14 cellular contexts compared by ENCODE assay signal in the genomic region with DNA sequence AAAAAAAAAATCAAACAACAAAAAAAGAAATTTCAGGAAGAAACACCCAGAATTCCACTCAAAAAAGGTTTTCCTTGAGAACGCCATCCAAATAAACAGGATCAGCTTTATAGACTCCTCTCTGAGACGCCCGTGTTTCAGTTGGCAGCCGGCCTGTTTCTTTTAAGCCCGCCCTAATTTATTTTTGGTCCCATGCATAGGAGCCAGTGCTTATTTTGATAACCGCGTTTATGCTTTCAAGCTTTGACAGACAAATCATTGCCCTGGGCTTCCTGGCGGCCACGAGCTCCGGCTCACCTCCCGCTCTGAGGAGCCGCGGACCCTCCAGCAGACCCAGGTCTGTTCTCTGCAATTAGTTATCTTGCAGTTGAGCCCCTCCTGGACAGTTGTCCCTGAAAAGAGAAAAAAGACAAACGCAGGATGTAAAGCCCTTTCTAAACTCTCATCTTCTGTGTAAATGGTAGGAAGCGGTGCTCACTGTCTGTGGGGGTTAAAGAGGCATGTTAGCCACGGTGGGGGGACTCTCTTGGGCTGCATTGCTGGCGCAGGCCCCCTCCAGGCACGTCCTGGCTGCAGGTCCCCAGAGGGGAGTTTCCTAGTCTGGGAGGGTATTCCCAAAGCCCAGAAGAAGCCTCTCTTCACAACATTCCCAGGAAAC. TPM values are rescaled to one million over a fixed set of nuclear protein-coding genes. Genes with fewer than 3 reads are reported as not detected.
DNase-seq lines count a peak whose midpoint lies in the region; ATAC-seq and TF ChIP-seq lines count a peak whose summit lies in the region.
"Had no signal": no experiment of that assay in that cellular context is flagged by ENCODE, and none has a peak within 500 bp of the region (broad histone marks: within the 10 kb centered on the region; RNA-seq: fewer than 3 reads in every experiment).

No MANE protein-coding gene starts in this region.

- H3K9ac ChIP-seq in SK-N-SH = no peak overlapping the region

- H3K27ac ChIP-seq in HEK293 (ENCODE audit: extremely low read depth, low read depth, low read length) = peak overlapping the region; percentile 34; the same call in 1 of the 2 replicates
- H3K27ac ChIP-seq in SK-N-SH (ENCODE audit: low read depth in 2 of 2, low read length in 1 of 2) = no peak overlapping the region
- no peak overlapping the region for H3K27ac ChIP-seq in ovary
- H3K27ac ChIP-seq: SJSA1 had no signal

- H3K36me3 ChIP-seq in HEK293 (ENCODE audit: control insufficient read depth in 2 of 2, insufficient read depth in 1 of 2, low read length in 2 of 2) = no peaks in the 10 kb centered on the region
- no peaks in the 10 kb centered on the region for H3K36me3 ChIP-seq in SK-N-SH (replicated peaks in 1 of 2; ENCODE audit: control insufficient read depth in 1 of 2, insufficient read depth in 2 of 2, low read length in 1 of 2)
- no peaks in the 10 kb centered on the region for H3K36me3 ChIP-seq in ovary
- H3K36me3 ChIP-seq: SJSA1 had no signal

- H3K9me3 ChIP-seq in HEK293 (ENCODE audit: control insufficient read depth, insufficient read depth, low read depth, low read length) (no peaks in the 10 kb centered on the region), SK-N-SH (no peaks in the 10 kb centered on the region), ovary (no peaks in the 10 kb centered on the region)
- H3K9me3 ChIP-seq: SJSA1 had no signal

- TF ChIP-seq RAD21 in SK-N-SH (IDR thresholded peaks at IDR 0.05; ENCODE audit: low read length) = no peak

- no peak for ATAC-seq in HG03469 (IDR thresholded peaks at IDR 0.05; ENCODE audit: unreplicated experiment)

- no peaks in the 10 kb centered on the region for H3K79me2 ChIP-seq in SK-N-SH (ENCODE audit: insufficient read depth)

- intact Hi-C loops in ovary (cut with DNase I) = no loop called here

- no peak overlapping the region for H3K4me2 ChIP-seq in SK-N-SH

- no peaks in the 10 kb centered on the region for H3K9me2 ChIP-seq in SK-N-SH

- H3K4me1 ChIP-seq in HEK293 (ENCODE audit: control insufficient read depth, insufficient read depth, low read length) = peaks cover 5% of the 10 kb centered on the region
- peaks cover 4 to 11% of the 10 kb centered on the region in 2 experiments; a peak in 1 of 4 replicates for H3K4me1 ChIP-seq in SK-N-SH (ENCODE audit: control insufficient read depth in 1 of 2, insufficient read depth in 2 of 2, low read depth in 1 of 2, low read length in 1 of 2)
- H3K4me1 ChIP-seq in ovary (ENCODE audit: insufficient read depth) = no peaks in the 10 kb centered on the region
- H3K4me1 ChIP-seq: SJSA1 had no signal

- DNase-seq in COR-L47 (lab: John Stamatoyannopoulos, UW) = peak; percentile 82
- peak; percentile 64 for DNase-seq in SK-N-SH
- peak; percentile 51 for DNase-seq in left kidney (ENCODE audit: low read depth, low spot score)
- no peak for DNase-seq in activated T-cell treated with anti-CD3 and anti-CD28 coated beads for 4 hours
- DNase-seq in ovary = no peak
- DNase-seq in activated CD4-positive, alpha-beta T cell treated with anti-CD3 and anti-CD28 coated beads for 48 hours = no peak
- DNase-seq: dermis blood vessel endothelial cell; Kasumi-1; stimulated activated CD4-positive, alpha-beta T cell treated with anti-CD3 and anti-CD28 coated beads, Interleukin-15, amount 100 ng/mL, for 24 hours had no signal

- H2AFZ ChIP-seq in SK-N-SH (ENCODE audit: low read depth) = no peak overlapping the region

- TF ChIP-seq CTCF in HEK293 (tag by site-specific recombination; IDR thresholded peaks at IDR 0.05) = no peak
- TF ChIP-seq CTCF in SK-N-SH (IDR thresholded peaks at IDR 0.05) = no peak
- no peak for TF ChIP-seq CTCF in ovary (IDR thresholded peaks at IDR 0.05)

- POLR2A ChIA-PET in HEK293 (lab: Yijun Ruan, JAX) (interaction anchor here (0.7 to 0.8 kb wide), 2 partner anchors 13 to 18 kb away, joined by 3 read pairs; no protein-coding TSS in a partner anchor), SK-N-SH (lab: Yijun Ruan, JAX) (no interaction called here)

- 0 out of 2 replicates have a peak, but pooled peaks cover 6% of the 10 kb centered on the region for H4K20me1 ChIP-seq in SK-N-SH (ENCODE audit: insufficient read depth)

- CTCF ChIA-PET in HEK293 (lab: Yijun Ruan, JAX) = interaction anchor here (1.0 kb wide), 1 partner anchor 219 kb away, joined by 3 read pairs; no protein-coding TSS in a partner anchor
- CTCF ChIA-PET in SK-N-SH (lab: Yijun Ruan, JAX) = interaction anchor here (0.7 to 7.8 kb wide), 19 partner anchors 9 to 264 kb away, joined by 3 to 87 read pairs (median 5); partner anchors contain the start of gene GPR146

- H3K4me3 ChIP-seq in HEK293 (ENCODE audit: low read depth, low read length) (no peak overlapping the region), SK-N-SH (ENCODE audit: low read depth in 2 of 2, low read length in 1 of 2) (no peak overlapping the region), ovary (no peak overlapping the region)
- H3K4me3 ChIP-seq: SJSA1 had no signal

- WGBS in SK-N-SH (ENCODE audit: low lambda C conversion rate) = 12% methylated on average over 18 of the region's 18 CpGs
- 2 to 5% (median 3%) methylated on average over 18 of the region's 18 CpGs for WGBS in ovary, 3 donors

- TF ChIP-seq EP300 in SK-N-SH (IDR thresholded peaks at IDR 0.05; ENCODE audit: borderline replicate concordance in 1 of 2, low read depth in 1 of 2, low read length in 1 of 2) = no peak
- no peak for TF ChIP-seq EP300 in ovary (IDR thresholded peaks at IDR 0.05)

- TF ChIP-seq POLR2A in ovary (IDR thresholded peaks at IDR 0.05) = no peak

- H3F3A ChIP-seq in SK-N-SH (replicated peaks; ENCODE audit: insufficient read depth) = no peaks in the 10 kb centered on the region

- H3K27me3 ChIP-seq in SK-N-SH (ENCODE audit: insufficient read depth) = peaks cover 99% of the 10 kb centered on the region
- H3K27me3 ChIP-seq in ovary = no peaks in the 10 kb centered on the region

TF ChIP-seq in HEK293, 187 proteins besides CTCF, POLR2A, EP300 and RAD21 (continues in another document):
- TF ChIP-seq ZNF157 (tag by site-specific recombination; IDR thresholded peaks at IDR 0.05) (no peak), SP3 (tag by site-specific recombination; IDR thresholded peaks at IDR 0.05) (no peak), ZNF645 (tag by site-specific recombination; IDR thresholded peaks at IDR 0.05) (no peak), ZNF510 (tag by site-specific recombination; IDR thresholded peaks at IDR 0.05; ENCODE audit: insufficient replicate concordance) (no peak), BCL11A (tag by site-specific recombination; IDR thresholded peaks at IDR 0.05; ENCODE audit: low read depth) (no peak), ZBTB7A (tag by site-specific recombination; IDR thresholded peaks at IDR 0.05; ENCODE audit: low read depth) (no peak), ZNF214 (tag by site-specific recombination; IDR thresholded peaks at IDR 0.05; ENCODE audit: borderline replicate concordance) (no peak), ZNF112 (tag by site-specific recombination; IDR thresholded peaks at IDR 0.05) (no peak), ZNF341 (tag by site-specific recombination; IDR thresholded peaks at IDR 0.05; ENCODE audit: low read depth) (no peak)

TF ChIP-seq in SK-N-SH, 30 proteins besides CTCF, POLR2A, EP300 and RAD21:
- TF ChIP-seq NRF1 (IDR thresholded peaks at IDR 0.05; ENCODE audit: low read depth, low read length) (no peak), MXI1 (IDR thresholded peaks at IDR 0.05; ENCODE audit: low read depth, low read length) (no peak), TAF1 (IDR thresholded peaks at IDR 0.05; ENCODE audit: borderline replicate concordance, low read depth, low read length) (no peak), ELF1 (IDR thresholded peaks at IDR 0.05) (no peak), EZH2phosphoT487 (IDR thresholded peaks at IDR 0.05; ENCODE audit: borderline replicate concordance, low read depth) (peak; percentile 32; the same call in 1 of the 2 replicates)

RNA-seq across cellular contexts. Expression of gene UNCX, which starts 22.2 kb away (rescaled TPM):
- not detected in 2 replicates for polyA plus RNA-seq in SK-N-SH (2012; rRNA removed)
- polyA plus RNA-seq in SK-N-SH (2012; cell fraction: cytosol; rRNA removed) = not detected in 2 replicates
- polyA plus RNA-seq in SK-N-SH (2012; cell fraction: nucleus; rRNA removed) = not detected in 2 replicates
- not detected for total RNA-seq in ovary
- not detected for polyA plus RNA-seq in ovary
- total RNA-seq: dermis blood vessel endothelial cell, progenitor cell of endocrine pancreas, SJSA1 had no signal
- polyA plus RNA-seq: esophagus had no signal

RNA-seq across cellular contexts. Expression of gene ZFAND2A, which starts 50.5 kb away (rescaled TPM):
- 38.9 and 48.5 TPM in 2 replicates for polyA plus RNA-seq in SK-N-SH (2012; rRNA removed)
- polyA plus RNA-seq in SK-N-SH (2012; cell fraction: cytosol; rRNA removed) = 35.7 and 38.9 TPM in 2 replicates
- 53.1 and 58.2 TPM in 2 replicates for polyA plus RNA-seq in SK-N-SH (2012; cell fraction: nucleus; rRNA removed)
- total RNA-seq in ovary = 10 to 100 TPM in 6 of 7 donors, 1 to 10 TPM in 1; 8.1 to 24.9 (median 16.9) TPM
- polyA plus RNA-seq in ovary = 10 to 100 TPM; 26.9 to 34.9 TPM

Comparison
In these comparisons a context has a peak if more than half of its experiments do, and no peak if none do; other contexts are left out.
1. DNase-seq: peak in COR-L47 (single experiment), SK-N-SH (single experiment) and left kidney (single experiment); none in activated T-cell treated with anti-CD3 and anti-CD28 coated beads for 4 hours (single experiment), ovary (0 of 5) and activated CD4-positive, alpha-beta T cell treated with anti-CD3 and anti-CD28 coated beads for 48 hours (single experiment).